ENCODE assay signal across 21 cellular contexts in the genomic region with DNA sequence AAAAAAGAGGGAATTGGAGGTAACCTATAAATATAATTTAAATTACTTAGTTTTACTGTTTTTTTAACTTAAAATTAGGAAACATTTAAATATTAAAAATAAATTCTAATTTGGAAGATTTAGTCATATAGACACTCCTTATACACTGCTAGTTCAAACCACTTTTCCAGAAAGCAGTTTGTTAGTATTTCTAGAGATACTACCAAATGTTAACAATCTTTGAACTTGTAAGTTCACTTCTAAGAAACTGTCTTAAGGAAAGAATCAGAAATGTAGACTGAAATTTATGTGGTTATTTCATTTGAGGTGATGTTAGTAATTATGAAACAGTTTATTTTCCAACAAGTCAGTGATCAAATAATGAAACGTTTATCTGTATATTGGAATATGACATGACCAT.
"Had no signal": no experiment of that assay in that cellular context is flagged by ENCODE, and none has a peak within 500 bp of the region (broad histone marks: within the 10 kb centered on the region; RNA-seq: fewer than 3 reads in every experiment).

No MANE protein-coding gene starts in this region.

- H3K27ac ChIP-seq: heart left ventricle, parathyroid adenoma, psoas muscle, right lobe of liver, suprapubic skin, thyroid gland had no signal

- H3K27ac Mint-ChIP-seq: naive B cell; nephron; stimulated activated naive B cell treated with anti-CD40 and anti-IgM and Interleukin-4, amounts not matched to agents 10 μg/mL and 1 μg/mL and 100 μg/mL, for 72 hours; type B pancreatic cell had no signal

- FAIRE-seq: endometrium, frontal cortex, urothelium cell line had no signal

- H3K4me3 ChIP-seq: heart left ventricle, psoas muscle, right lobe of liver, suprapubic skin, thyroid gland had no signal

- H3K4me1 Mint-ChIP-seq: nephron had no signal

- DNase-seq: effector memory CD4-positive, alpha-beta T cell; heart left ventricle; hippocampal formation; kidney glomerular epithelial cell; mesendoderm; naive B cell; occipital lobe; psoas muscle; retina; right lobe of liver; stimulated activated CD4-positive, alpha-beta T cell treated with anti-CD3 and anti-CD28 coated beads, Interleukin-4, amount 100 ng/mL, for 1 hour; stimulated activated naive B cell treated with anti-CD40 and anti-IgM and Interleukin-4, amounts not matched to agents 10 μg/mL and 1 μg/mL and 100 μg/mL, for 72 hours; thyroid gland had no signal

- H3K9me3 ChIP-seq: psoas muscle, right lobe of liver, suprapubic skin, thyroid gland had no signal

- H3K27me3 Mint-ChIP-seq: naive B cell; stimulated activated naive B cell treated with anti-CD40 and anti-IgM and Interleukin-4, amounts not matched to agents 10 μg/mL and 1 μg/mL and 100 μg/mL, for 72 hours; type B pancreatic cell had no signal

- ATAC-seq: esophagus mucosa; heart left ventricle; psoas muscle; right lobe of liver; stimulated activated naive B cell treated with anti-CD40 and anti-IgM and Interleukin-4, amounts not matched to agents 10 μg/mL and 1 μg/mL and 100 μg/mL, for 72 hours had no signal

- H3K4me1 ChIP-seq: parathyroid adenoma, right lobe of liver, suprapubic skin, thyroid gland had no signal

- H3K4me3 Mint-ChIP-seq: naive B cell; nephron; stimulated activated naive B cell treated with anti-CD40 and anti-IgM and Interleukin-4, amounts not matched to agents 10 μg/mL and 1 μg/mL and 100 μg/mL, for 72 hours; type B pancreatic cell had no signal

- H3K9me3 Mint-ChIP-seq: type B pancreatic cell had no signal

- H3K36me3 ChIP-seq: heart left ventricle, right lobe of liver, thyroid gland had no signal

- H3K27me3 ChIP-seq: heart left ventricle, right lobe of liver, suprapubic skin, thyroid gland had no signal
